Comparison of ENCODE assay signal across 7 cellular contexts in the genomic region with DNA sequence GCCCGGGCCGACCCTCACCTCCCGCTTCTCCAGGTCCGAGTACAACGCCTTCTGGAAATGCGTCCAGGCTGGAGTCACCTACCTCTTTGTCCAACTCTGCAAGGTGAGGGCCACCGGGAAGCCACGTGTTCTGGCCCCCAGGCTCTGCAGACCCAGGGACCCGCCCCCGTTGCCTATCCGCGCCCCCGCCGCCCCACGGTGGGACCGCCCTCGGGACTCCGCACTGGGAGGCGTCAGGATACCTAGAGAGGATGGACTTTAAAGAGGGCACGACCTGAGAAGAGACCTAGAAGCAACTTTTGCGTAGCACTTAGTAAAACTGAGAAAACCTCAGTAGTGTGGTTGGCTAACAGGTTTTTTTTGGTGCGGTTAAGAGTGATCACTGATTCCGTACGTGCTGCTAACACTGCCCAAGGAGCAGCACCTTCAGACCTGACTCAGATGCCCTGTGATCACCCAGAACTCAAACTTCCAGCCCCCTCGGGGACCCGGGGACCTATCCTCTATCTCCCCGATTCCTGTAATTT. TPM values are rescaled to one million over a fixed set of nuclear protein-coding genes. Genes with fewer than 3 reads are reported as not detected.
DNase-seq lines count a peak whose midpoint lies in the region; ATAC-seq lines count a peak whose summit lies in the region.

No MANE protein-coding gene starts in this region.

- DNase-seq in OCI-M1 (lab: John Stamatoyannopoulos, UW): peak; percentile 59
- DNase-seq in activated gamma-delta T cell treated with Interleukin-2 at 50 U/mL for 16 hours: peak; percentile 36
- DNase-seq in head of caudate nucleus: peak in 25 of 42 donors; percentile 3 to 58 (median 31)
- DNase-seq in sciatic nerve (ENCODE audit: low spot score): peak; percentile 72
- DNase-seq in SHP77 treated with DMSO at 0.1 percent for 48 hours (lab: John Stamatoyannopoulos, UW): no peak

- ATAC-seq in GM18870 (IDR thresholded peaks at IDR 0.05; ENCODE audit: unreplicated experiment) (peak; percentile 32), HG02973 (IDR thresholded peaks at IDR 0.05; ENCODE audit: unreplicated experiment) (peak; percentile 30), sciatic nerve (peak; percentile 4)

- intact Hi-C loops in head of caudate nucleus (cut with DNase I) (loop anchor here (5.0 kb wide), 1 partner anchor 171 kb away; the partner anchor contains the start of gene KMT2B), sciatic nerve (cut with DNase I) (loop anchor here (5.0 kb wide), 1 partner anchor 171 kb away; the partner anchor contains the start of gene KMT2B)

RNA-seq across cellular contexts. Expression of gene TMEM147, which starts 0.5 kb away (rescaled TPM):
- total RNA-seq in sciatic nerve: 53.9 TPM

RNA-seq across cellular contexts. Expression of gene GAPDHS, which starts 12.7 kb away (rescaled TPM):
- not detected for total RNA-seq in sciatic nerve

RNA-seq across cellular contexts. Expression of gene ATP4A, which starts 17.5 kb away (rescaled TPM):
- not detected for total RNA-seq in sciatic nerve

RNA-seq across cellular contexts. Expression of gene SBSN, which starts 17.8 kb away (rescaled TPM):
- not detected for total RNA-seq in sciatic nerve

RNA-seq across cellular contexts. Expression of gene DMKN, which starts 32.5 kb away (rescaled TPM):
- total RNA-seq in sciatic nerve: 26.5 TPM
